In genomic region chr22:22034469-22035132, GRCh38 we compare ENCODE assay signal across 23 cellular contexts.
"Had no signal": no experiment of that assay in that cellular context is flagged by ENCODE, and none has a peak within 500 bp of the region (broad histone marks: within the 10 kb centered on the region; RNA-seq: fewer than 3 reads in every experiment).

No MANE protein-coding gene starts in this region.

- H3K4me1 ChIP-seq: psoas muscle, testis, upper lobe of right lung had no signal

- H3K9me3 ChIP-seq: heart left ventricle, neutrophil, psoas muscle, spleen, testis, tibial nerve, upper lobe of right lung had no signal

- ATAC-seq: heart left ventricle; left colon; left ventricle myocardium superior; naive thymus-derived CD4-positive, alpha-beta T cell; psoas muscle; sciatic nerve; stimulated activated naive B cell treated with anti-CD40 and anti-IgM and Interleukin-4, amounts not matched to agents 10 μg/mL and 1 μg/mL and 100 μg/mL, for 72 hours; stimulated activated naive CD8-positive, alpha-beta T cell treated with anti-CD3 and anti-CD28 coated beads, Interleukin-15, amount 100 ng/mL, for 72 hours; upper lobe of right lung had no signal

- H3K27ac ChIP-seq: coronary artery, heart left ventricle, neutrophil, psoas muscle, spleen, testis, tibial nerve, upper lobe of right lung had no signal

- H3K4me3 ChIP-seq: coronary artery, heart left ventricle, lung, psoas muscle, spleen, testis, tibial nerve, upper lobe of right lung had no signal

- H3K36me3 ChIP-seq: heart left ventricle, neutrophil, spleen, tibial nerve, upper lobe of right lung had no signal

- DNase-seq: effector CD8-positive, alpha-beta T cell; heart left ventricle; hippocampal formation; left colon; left ventricle myocardium superior; mesendoderm; naive thymus-derived CD4-positive, alpha-beta T cell; nephron progenitor cell; psoas muscle; retina; spleen; stimulated activated CD4-positive, alpha-beta T cell treated with anti-CD3 and anti-CD28 coated beads, Interleukin-15, amount 100 ng/mL, for 24 hours; stimulated activated CD4-positive, alpha-beta T cell treated with anti-CD3 and anti-CD28 coated beads, Interleukin-1b, Interleukin-23, amount 100 ng/mL, for 48 hours; stimulated activated CD4-positive, alpha-beta T cell treated with anti-CD3 and anti-CD28 coated beads, Interleukin-4, amount 100 ng/mL, for 24 hours; stimulated activated naive B cell treated with anti-CD40 and anti-IgM and Interleukin-4, amounts not matched to agents 10 μg/mL and 1 μg/mL and 100 μg/mL, for 72 hours; stimulated activated naive CD8-positive, alpha-beta T cell treated with anti-CD3 and anti-CD28 coated beads, Interleukin-15, amount 100 ng/mL, for 72 hours; testis; upper lobe of right lung had no signal

- H3K27me3 Mint-ChIP-seq: stimulated activated naive B cell treated with anti-CD40 and anti-IgM and Interleukin-4, amounts not matched to agents 10 μg/mL and 1 μg/mL and 100 μg/mL, for 72 hours; stimulated activated naive CD8-positive, alpha-beta T cell treated with anti-CD3 and anti-CD28 coated beads, Interleukin-15, amount 100 ng/mL, for 72 hours had no signal

- H3K36me3 Mint-ChIP-seq: naive thymus-derived CD4-positive, alpha-beta T cell had no signal

- H3K27me3 ChIP-seq: heart left ventricle, neutrophil, testis, tibial nerve, upper lobe of right lung had no signal

- H3K4me1 Mint-ChIP-seq: naive thymus-derived CD4-positive, alpha-beta T cell; stimulated activated naive CD8-positive, alpha-beta T cell treated with anti-CD3 and anti-CD28 coated beads, Interleukin-15, amount 100 ng/mL, for 72 hours had no signal

- H3K9me3 Mint-ChIP-seq: naive thymus-derived CD4-positive, alpha-beta T cell; nephron progenitor cell; stimulated activated naive CD8-positive, alpha-beta T cell treated with anti-CD3 and anti-CD28 coated beads, Interleukin-15, amount 100 ng/mL, for 72 hours had no signal

- H3K4me3 Mint-ChIP-seq: naive thymus-derived CD4-positive, alpha-beta T cell; nephron progenitor cell; stimulated activated naive B cell treated with anti-CD40 and anti-IgM and Interleukin-4, amounts not matched to agents 10 μg/mL and 1 μg/mL and 100 μg/mL, for 72 hours; stimulated activated naive CD8-positive, alpha-beta T cell treated with anti-CD3 and anti-CD28 coated beads, Interleukin-15, amount 100 ng/mL, for 72 hours had no signal

- H3K27ac Mint-ChIP-seq: naive thymus-derived CD4-positive, alpha-beta T cell; nephron progenitor cell; stimulated activated naive B cell treated with anti-CD40 and anti-IgM and Interleukin-4, amounts not matched to agents 10 μg/mL and 1 μg/mL and 100 μg/mL, for 72 hours had no signal
